18 cellular contexts compared by ENCODE assay signal in the genomic region with DNA sequence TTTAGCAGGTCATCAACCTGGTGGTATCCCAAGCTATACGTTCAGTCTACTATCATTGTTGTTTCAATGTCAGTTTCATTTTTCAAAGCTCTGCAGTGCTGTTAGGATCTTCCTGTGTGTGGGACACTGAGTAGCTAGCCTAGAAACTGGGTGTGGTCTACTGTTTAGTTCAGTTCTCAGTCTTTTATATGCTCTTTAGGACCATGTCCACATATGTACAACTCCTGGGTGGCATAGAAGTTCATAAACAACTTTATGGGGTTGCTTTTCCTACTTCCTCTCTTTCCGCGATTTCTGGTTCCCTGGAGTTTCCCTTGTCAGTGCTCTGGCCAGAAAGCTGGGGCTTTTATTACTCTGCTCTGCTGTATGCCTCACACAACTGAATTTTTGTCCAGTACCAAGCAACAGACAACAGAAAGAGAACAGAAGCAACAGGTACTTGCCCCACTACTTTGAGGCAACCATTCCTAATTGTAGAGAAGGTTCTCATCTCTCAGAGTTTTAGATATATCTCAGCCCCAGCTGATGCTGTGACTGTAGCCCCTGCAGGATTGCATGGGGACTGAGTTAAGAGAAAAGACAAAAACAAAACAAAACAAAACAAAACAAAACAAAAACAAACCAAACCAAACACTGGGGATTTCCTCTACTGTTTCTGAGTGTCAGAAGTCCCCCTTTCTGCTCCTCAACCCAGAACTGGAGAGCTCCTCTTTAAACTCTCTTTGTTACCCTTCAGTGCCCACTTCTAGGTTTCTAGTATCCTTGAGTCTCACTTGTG. TPM values are rescaled to one million over a fixed set of nuclear protein-coding genes. Genes with fewer than 3 reads are reported as not detected.
DNase-seq lines count a peak whose midpoint lies in the region; ATAC-seq, FAIRE-seq and TF ChIP-seq lines count a peak whose summit lies in the region.
"Had no signal": no experiment of that assay in that cellular context is flagged by ENCODE, and none has a peak within 500 bp of the region (broad histone marks: within the 10 kb centered on the region; RNA-seq: fewer than 3 reads in every experiment).

No MANE protein-coding gene starts in this region.

- CTCF ChIA-PET in A549 (lab: Yijun Ruan, JAX), result no interaction called here

- no peak for TF ChIP-seq EP300 in A549 (IDR thresholded peaks at IDR 0.05)

- H3K27ac ChIP-seq in A549 (no peak overlapping the region), Peyer's patch (no peak overlapping the region), psoas muscle (no peak overlapping the region)
- H3K27ac ChIP-seq: dorsolateral prefrontal cortex, tibial artery had no signal

- TF ChIP-seq POLR2A in A549 (IDR thresholded peaks at IDR 0.05; ENCODE audit: low read length) (no peak), Peyer's patch (IDR thresholded peaks at IDR 0.05) (no peak)

- 96% methylated on average over 3 of the region's 3 CpGs for WGBS in A549 (ENCODE audit: missing lambda C conversion rate)
- 82 to 94% (median 91%) methylated on average over 3 of the region's 3 CpGs for WGBS in psoas muscle, 3 donors

- POLR2A ChIA-PET in A549 (lab: Yijun Ruan, JAX), result no interaction called here

- no peak for DNase-seq in A549 (ENCODE audit: low read depth in 1 of 2, low spot score in 1 of 2)
- no peak for DNase-seq in Peyer's patch
- no peak for DNase-seq in UCSD-AML1 (lab: John Stamatoyannopoulos, UW; ENCODE audit: unreplicated experiment)
- no peak for DNase-seq in putamen (ENCODE audit: low spot score)
- DNase-seq in psoas muscle, result no peak
- DNase-seq: dorsolateral prefrontal cortex; H9; naive thymus-derived CD4-positive, alpha-beta T cell; NCI-H1436; NCI-H524; tibial artery had no signal

- H3K4me1 ChIP-seq in A549 (no peaks in the 10 kb centered on the region), Peyer's patch (no peaks in the 10 kb centered on the region), psoas muscle (no peaks in the 10 kb centered on the region)
- H3K4me1 ChIP-seq: tibial artery had no signal

- H3K27me3 ChIP-seq in Peyer's patch, result no peaks in the 10 kb centered on the region
- no peaks in the 10 kb centered on the region for H3K27me3 ChIP-seq in psoas muscle (ENCODE audit: insufficient read depth in 3 of 3, low read length in 2 of 3)
- H3K27me3 ChIP-seq: dorsolateral prefrontal cortex, tibial artery had no signal

- intact Hi-C loops in psoas muscle (cut with DNase I), result no loop called here

- no peak overlapping the region for H3K4me3 ChIP-seq in A549
- no peak overlapping the region for H3K4me3 ChIP-seq in Peyer's patch
- no peak overlapping the region for H3K4me3 ChIP-seq in psoas muscle
- H3K4me3 ChIP-seq: dorsolateral prefrontal cortex, K562, tibial artery had no signal

- H3K4me2 ChIP-seq in A549, result no peak overlapping the region

- FAIRE-seq in A549 (lab: Jason Lieb, UNC), result peak; percentile 67
- FAIRE-seq: K562 had no signal

- TF ChIP-seq CTCF in A549 (IDR thresholded peaks at IDR 0.05), result no peak
- no peak for TF ChIP-seq CTCF in Peyer's patch (IDR thresholded peaks at IDR 0.05)
- TF ChIP-seq CTCF in psoas muscle (IDR thresholded peaks at IDR 0.05), result no peak

- no peaks in the 10 kb centered on the region for H3K9me3 ChIP-seq in A549
- no peaks in the 10 kb centered on the region for H3K9me3 ChIP-seq in Peyer's patch
- no peaks in the 10 kb centered on the region for H3K9me3 ChIP-seq in psoas muscle
- H3K9me3 ChIP-seq: tibial artery had no signal

- H3K36me3 ChIP-seq in Peyer's patch (peaks cover 0 to 29% (median 0%) of the 10 kb centered on the region in 3 donors), psoas muscle (ENCODE audit: insufficient read depth in 1 of 2, low read depth in 1 of 2) (peaks cover 0 to 36% of the 10 kb centered on the region in 2 donors)

- TF ChIP-seq RAD21 in A549 (conservative IDR thresholded peaks at IDR 0.05 in 1 of 2, IDR thresholded peaks at IDR 0.05 in 1 of 2), result no peak

- no peak for ATAC-seq in A549
- ATAC-seq in GM18502 (IDR thresholded peaks at IDR 0.05; ENCODE audit: poor library complexity, unreplicated experiment), result peak; percentile 67
- ATAC-seq in GM21723 (IDR thresholded peaks at IDR 0.05; ENCODE audit: unreplicated experiment), result peak; percentile 54
- peak; percentile 50 for ATAC-seq in HG03442 (IDR thresholded peaks at IDR 0.05; ENCODE audit: unreplicated experiment)
- ATAC-seq in psoas muscle, result no peak
- ATAC-seq: activated CD4-positive, CD25-positive, alpha-beta regulatory T cell treated with anti-CD3 and anti-CD28 coated beads, Interleukin-2, amount 50 U/mL, for 24 hours; K562; left lobe of liver; naive thymus-derived CD4-positive, alpha-beta T cell; Panc1 had no signal

TF ChIP-seq in A549, 52 proteins besides CTCF, POLR2A, EP300 and RAD21:
- no peak for TF ChIP-seq MYC (IDR thresholded peaks at IDR 0.05; ENCODE audit: borderline replicate concordance, low read length)
- TF ChIP-seq SMC3 (IDR thresholded peaks at IDR 0.05), result no peak
- no peak for TF ChIP-seq NPAS2 (CRISPR knock-in tag; IDR thresholded peaks at IDR 0.05; ENCODE audit: borderline replicate concordance)
- TF ChIP-seq RCOR1 (IDR thresholded peaks at IDR 0.05; ENCODE audit: low read depth, low read length), result no peak
- TF ChIP-seq, protein P1, sequence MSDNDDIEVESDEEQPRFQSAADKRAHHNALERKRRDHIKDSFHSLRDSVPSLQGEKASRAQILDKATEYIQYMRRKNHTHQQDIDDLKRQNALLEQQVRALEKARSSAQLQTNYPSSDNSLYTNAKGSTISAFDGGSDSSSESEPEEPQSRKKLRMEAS (IDR thresholded peaks at IDR 0.05), result no peak
- TF ChIP-seq, protein P2, sequence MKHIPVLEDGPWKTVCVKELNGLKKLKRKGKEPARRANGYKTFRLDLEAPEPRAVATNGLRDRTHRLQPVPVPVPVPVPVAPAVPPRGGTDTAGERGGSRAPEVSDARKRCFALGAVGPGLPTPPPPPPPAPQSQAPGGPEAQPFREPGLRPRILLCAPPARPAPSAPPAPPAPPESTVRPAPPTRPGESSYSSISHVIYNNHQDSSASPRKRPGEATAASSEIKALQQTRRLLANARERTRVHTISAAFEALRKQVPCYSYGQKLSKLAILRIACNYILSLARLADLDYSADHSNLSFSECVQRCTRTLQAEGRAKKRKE (CRISPR knock-in tag; IDR thresholded peaks at IDR 0.05; ENCODE audit: low read depth), result no peak
- no peak for TF ChIP-seq RARB (CRISPR knock-in tag; IDR thresholded peaks at IDR 0.05)
- TF ChIP-seq BHLHE40 (IDR thresholded peaks at IDR 0.05; ENCODE audit: low read depth, low read length), result no peak
- TF ChIP-seq HDAC2 (IDR thresholded peaks at IDR 0.05), result no peak
- no peak for TF ChIP-seq NFE2L2 (conservative IDR thresholded peaks at IDR 0.05; ENCODE audit: low read length)
- no peak for TF ChIP-seq HOXB5 (CRISPR knock-in tag; IDR thresholded peaks at IDR 0.05)
- TF ChIP-seq CBX8 (IDR thresholded peaks at IDR 0.05), result no peak
TF ChIP-seq in A549: peak in this region for 0.

RNA-seq across cellular contexts. Expression of a gene that starts 30.3 kb away (rescaled TPM):
- 28.0 and 38.0 TPM in 2 replicates for polyA plus RNA-seq in A549 (2011; rRNA removed)
- 7.2 and 8.8 TPM in 2 replicates for polyA plus RNA-seq in A549 (2012; cell fraction: cytosol; rRNA removed)
- 6.9 and 7.6 TPM in 2 replicates for polyA plus RNA-seq in A549 (2012; cell fraction: nucleus; rRNA removed)
- polyA plus RNA-seq in A549 (2017; fragmentation: RNase III; extraction: RNeasy Plus Mini Kit Qiagen cat#74134 plus additional on column Dnase treatment), result 24.2 to 28.5 TPM (median 26.1 TPM) in 3 replicates
- polyA minus RNA-seq in A549 (2011; rRNA and poly(A)+ RNA removed), result 9.3 and 11.2 TPM in 2 replicates
- 10 to 100 TPM; 21.9 to 80.9 (median 26.4) TPM for total RNA-seq in Peyer's patch
- total RNA-seq in psoas muscle, result 1 to 10 TPM; 2.0 to 5.1 (median 3.2) TPM
- 1 to 10 TPM; 1.5 to 3.3 (median 2.3) TPM for polyA plus RNA-seq in psoas muscle

Comparison
In these comparisons a context has a peak if more than half of its experiments do, and no peak if none do; other contexts are left out.
1. ATAC-seq: peak in GM18502 (single experiment), GM21723 (single experiment) and HG03442 (single experiment); none in A549 (0 of 2) and psoas muscle (0 of 4).